In genomic region chr2:148122788-148123187, GRCh38 we compare ENCODE assay signal across 1 cellular context.
TF ChIP-seq lines count a peak whose summit lies in the region.

No MANE protein-coding gene starts in this region.

TF ChIP-seq in GM23338, 12 proteins besides CTCF, POLR2A, EP300 and RAD21 (continued from another document):
- TF ChIP-seq ZNF462 (CRISPR knock-in tag; IDR thresholded peaks at IDR 0.05) (no peak), REST (IDR thresholded peaks at IDR 0.05; ENCODE audit: unreplicated experiment) (no peak), STAT1 (IDR thresholded peaks at IDR 0.05; ENCODE audit: unreplicated experiment) (no peak), ETS1 (IDR thresholded peaks at IDR 0.05) (no peak), ZNF114 (CRISPR knock-in tag; IDR thresholded peaks at IDR 0.05) (no peak), POLR2AphosphoS5 (IDR thresholded peaks at IDR 0.05; ENCODE audit: low read depth) (no peak)
TF ChIP-seq in GM23338: peak in this region for 0.
